In genomic region chr20:842547-842940, GRCh38 we compare ENCODE assay signal across 17 cellular contexts. TPM values are rescaled to one million over a fixed set of nuclear protein-coding genes. Genes with fewer than 3 reads are reported as not detected.
DNase-seq lines count a peak whose midpoint lies in the region; ATAC-seq and TF ChIP-seq lines count a peak whose summit lies in the region.
"Had no signal": no experiment of that assay in that cellular context is flagged by ENCODE, and none has a peak within 500 bp of the region (broad histone marks: within the 10 kb centered on the region; RNA-seq: fewer than 3 reads in every experiment).

No MANE protein-coding gene starts in this region.

- intact Hi-C loops in naive thymus-derived CD4-positive, alpha-beta T cell (cut with micrococcal nuclease): loop anchor here in 1 of 2 donors (5.0 to 10.0 kb wide), 2 partner anchors 625 to 842 kb away; partner anchors contain the start of gene NSFL1C

- no peaks in the 10 kb centered on the region for H3K9me3 ChIP-seq in HUES6 (ENCODE audit: control insufficient read depth, insufficient read depth, low read depth, low read length)
- H3K9me3 ChIP-seq in endodermal cell (ENCODE audit: control insufficient read depth, low read length): no peaks in the 10 kb centered on the region
- H3K9me3 ChIP-seq in naive thymus-derived CD4-positive, alpha-beta T cell (ENCODE audit: control insufficient read depth in 2 of 3, low read length in 3 of 3): no peaks in the 10 kb centered on the region
- H3K9me3 ChIP-seq: left lung, uterus had no signal

- H3K4me1 Mint-ChIP-seq in endodermal cell: peaks cover 3% of the 10 kb centered on the region
- H3K4me1 Mint-ChIP-seq in naive thymus-derived CD4-positive, alpha-beta T cell: peaks cover 27 to 58% (median 51%) of the 10 kb centered on the region in 7 donors

- TF ChIP-seq CTCF in 22Rv1 (IDR thresholded peaks at IDR 0.05): no peak
- no peak for TF ChIP-seq CTCF in endodermal cell (conservative IDR thresholded peaks at IDR 0.05)

- DNase-seq in endodermal cell (no peak), NK-92 (lab: John Stamatoyannopoulos, UW; ENCODE audit: unreplicated experiment) (no peak)
- DNase-seq in naive thymus-derived CD4-positive, alpha-beta T cell: no peak
- DNase-seq in activated CD4-positive, alpha-beta T cell treated with anti-CD3 and anti-CD28 coated beads for 1 hour: no peak
- DNase-seq in stimulated activated CD4-positive, alpha-beta T cell treated with anti-CD3 and anti-CD28 coated beads, Interleukin-1b, Interleukin-23, amount 100 ng/mL, for 48 hours: no peak
- DNase-seq: activated naive CD4-positive, alpha-beta T cell treated with anti-CD3 and anti-CD28 coated beads, Interleukin-2, amount 50 U/mL, for 16 hours; GOT3; NCI-H1436; NCI-H446; stimulated activated naive CD4-positive, alpha-beta T cell; uterus had no signal

- peak overlapping the region; percentile 82 for H3K27ac ChIP-seq in 22Rv1
- H3K27ac ChIP-seq in HUES6 (ENCODE audit: low read depth, low read length): no peak overlapping the region
- no peak overlapping the region for H3K27ac ChIP-seq in endodermal cell (ENCODE audit: low read depth, low read length)
- no peak overlapping the region for H3K27ac ChIP-seq in naive thymus-derived CD4-positive, alpha-beta T cell (ENCODE audit: low read depth, low read length)
- H3K27ac ChIP-seq: KMS-11, uterus had no signal

- CTCF ChIA-PET in naive thymus-derived CD4-positive, alpha-beta T cell (lab: Charles Lee): no interaction called here

- H3K9me3 Mint-ChIP-seq in endodermal cell: peaks cover 1% of the 10 kb centered on the region
- H3K9me3 Mint-ChIP-seq in naive thymus-derived CD4-positive, alpha-beta T cell: peaks cover 0 to 2% (median 0%) of the 10 kb centered on the region in 11 donors
- H3K9me3 Mint-ChIP-seq: central memory CD8-positive, alpha-beta T cell had no signal

- peaks cover 53% of the 10 kb centered on the region for H3K27me3 Mint-ChIP-seq in endodermal cell (ENCODE audit: insufficient read depth)
- no peaks in the 10 kb centered on the region for H3K27me3 Mint-ChIP-seq in naive thymus-derived CD4-positive, alpha-beta T cell
- H3K27me3 Mint-ChIP-seq: central memory CD8-positive, alpha-beta T cell had no signal

- peak overlapping the region; percentile 74 for H3K4me3 Mint-ChIP-seq in endodermal cell
- H3K4me3 Mint-ChIP-seq in naive thymus-derived CD4-positive, alpha-beta T cell: peak overlapping the region in 6 of 10 donors; percentile 11 to 81 (median 50)

- ATAC-seq in naive thymus-derived CD4-positive, alpha-beta T cell: no peak
- no peak for ATAC-seq in GM18858 (IDR thresholded peaks at IDR 0.05; ENCODE audit: unreplicated experiment)

- H3K36me3 ChIP-seq in HUES6 (ENCODE audit: control insufficient read depth, insufficient read depth, low read length) (no peaks in the 10 kb centered on the region), endodermal cell (ENCODE audit: control insufficient read depth, insufficient read depth, low read length) (no peaks in the 10 kb centered on the region)
- H3K36me3 ChIP-seq in naive thymus-derived CD4-positive, alpha-beta T cell (ENCODE audit: control insufficient read depth in 2 of 3, insufficient read depth in 3 of 3, low read length in 3 of 3): peaks cover 0 to 5% (median 0%) of the 10 kb centered on the region in 3 experiments
- H3K36me3 ChIP-seq: uterus had no signal

- H3K9ac ChIP-seq in HUES6 (ENCODE audit: low read length) (no peak overlapping the region), endodermal cell (ENCODE audit: extremely low read depth, low read length, poor library complexity, severe bottlenecking) (no peak overlapping the region)
- H3K9ac ChIP-seq: KMS-11 had no signal

- peaks cover 2% of the 10 kb centered on the region for H3K36me3 Mint-ChIP-seq in endodermal cell (ENCODE audit: low read depth)
- peaks cover 0 to 16% (median under 1%) of the 10 kb centered on the region in 5 donors for H3K36me3 Mint-ChIP-seq in naive thymus-derived CD4-positive, alpha-beta T cell

- H3K27ac Mint-ChIP-seq in endodermal cell: no peak overlapping the region
- H3K27ac Mint-ChIP-seq in naive thymus-derived CD4-positive, alpha-beta T cell: peak overlapping the region in 3 of 9 donors; percentile 12 to 52 (median 50)

- 83% methylated on average over 2 of the region's 2 CpGs; no CpG with 5 or more reads in 1 of the 2 experiments for WGBS in endodermal cell (ENCODE audit: insufficient coverage in 1 of 2, insufficient read length in 1 of 2), 2 experiments

- H3K4me3 ChIP-seq in HUES6 (ENCODE audit: low read depth, low read length) (peak overlapping the region; percentile 78), endodermal cell (ENCODE audit: low read length) (peak overlapping the region; percentile 79)
- no peak overlapping the region for H3K4me3 ChIP-seq in naive thymus-derived CD4-positive, alpha-beta T cell (ENCODE audit: low read length)
- H3K4me3 ChIP-seq: uterus had no signal

- H3K4me1 ChIP-seq in HUES6 (ENCODE audit: control insufficient read depth, insufficient read depth, low read length) (peaks cover 38% of the 10 kb centered on the region), endodermal cell (ENCODE audit: control insufficient read depth, insufficient read depth, low read length) (peaks cover 7% of the 10 kb centered on the region)
- H3K4me1 ChIP-seq in naive thymus-derived CD4-positive, alpha-beta T cell (ENCODE audit: control insufficient read depth in 2 of 2, insufficient read depth in 2 of 2, low read length in 2 of 2): peaks cover 33 to 41% of the 10 kb centered on the region in 2 donors

- H3K27me3 ChIP-seq in HUES6 (ENCODE audit: control insufficient read depth, insufficient read depth, low read length) (peaks cover 50% of the 10 kb centered on the region), endodermal cell (ENCODE audit: control insufficient read depth, insufficient read depth, low read length, poor library complexity, severe bottlenecking) (peaks cover 34% of the 10 kb centered on the region)
- no peaks in the 10 kb centered on the region for H3K27me3 ChIP-seq in naive thymus-derived CD4-positive, alpha-beta T cell (ENCODE audit: control insufficient read depth in 2 of 2, insufficient read depth in 2 of 2, low read length in 2 of 2)
- H3K27me3 ChIP-seq: uterus had no signal

- POLR2A ChIA-PET in naive thymus-derived CD4-positive, alpha-beta T cell (lab: Charles Lee): interaction anchor here (3.7 kb wide), 1 partner anchor 9 kb away, joined by 43 read pairs; the partner anchor contains the start of gene FAM110A

RNA-seq across cellular contexts. Expression of gene FAM110A, which starts 9.0 kb away (rescaled TPM):
- 10 to 100 TPM; 12.1 to 16.9 TPM for total RNA-seq in endodermal cell
- polyA plus RNA-seq in endodermal cell (2013, experiment 1 of 2): 19.3 TPM
- polyA plus RNA-seq in endodermal cell (2013, experiment 2 of 2): 18.7 TPM
- total RNA-seq in naive thymus-derived CD4-positive, alpha-beta T cell: 10 to 100 TPM; 10.9 to 47.4 (median 23.7) TPM
- polyA plus RNA-seq in naive thymus-derived CD4-positive, alpha-beta T cell: 10 to 100 TPM in 1 of 2 donors, 1 to 10 TPM in 1; 6.6 to 11.9 TPM
